ENCODE assay signal across 8 cellular contexts in the genomic region with DNA sequence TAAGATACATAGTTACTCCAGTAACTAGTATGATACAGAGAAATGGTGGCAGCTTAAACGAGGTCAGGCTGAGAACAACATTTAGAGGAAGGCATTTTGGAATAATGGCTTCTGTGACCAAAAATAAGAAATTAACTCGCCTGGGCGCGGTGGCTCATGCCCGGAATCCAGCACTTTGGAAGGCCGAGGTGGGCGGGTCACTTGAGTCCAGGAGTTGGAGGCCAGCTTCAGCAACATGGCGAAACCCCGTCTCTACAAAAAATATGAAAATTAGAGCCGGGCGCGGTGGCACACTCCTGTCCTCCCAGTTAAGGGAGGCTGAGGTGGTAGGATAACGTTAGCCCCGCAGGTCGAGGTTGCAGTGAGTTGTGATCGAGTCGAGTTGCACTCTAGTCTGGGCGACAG. TPM values are rescaled to one million over a fixed set of nuclear protein-coding genes. Genes with fewer than 3 reads are reported as not detected.
DNase-seq lines count a peak whose midpoint lies in the region; ATAC-seq, FAIRE-seq and TF ChIP-seq lines count a peak whose summit lies in the region.

No MANE protein-coding gene starts in this region.

- no TSS peak for BruUV-seq in Calu3 (replicated peaks; lab: Mats Ljungman, UMichigan)

- WGBS in H1 (ENCODE audit: extremely low coverage in 1 of 2, insufficient coverage in 1 of 2, insufficient read length in 1 of 2, insufficient replicate concordance in 2 of 2, low coverage in 1 of 2, low lambda C conversion rate in 2 of 2, missing lambda C conversion rate in 1 of 2), 2 experiments: 87% methylated on average over 18 of the region's 18 CpGs; no CpG with 5 or more reads in 1 of the 2 experiments

- peak overlapping the region; percentile 60; the same call in 1 of the 2 replicates for H2AK5ac ChIP-seq in H1 (ENCODE audit: low read depth, low read length)

- peaks cover 23% of the 10 kb centered on the region for H3K36me3 Mint-ChIP-seq in Calu3 (ENCODE audit: insufficient read depth, unreplicated experiment)

- no peak overlapping the region for H2BK15ac ChIP-seq in H1 (ENCODE audit: low read length)

- H4K8ac ChIP-seq in H1 (ENCODE audit: extremely low read depth, insufficient read depth, low read length): no peak overlapping the region

- ATAC-seq in HG02852 (IDR thresholded peaks at IDR 0.05; ENCODE audit: unreplicated experiment): no peak

- peak overlapping the region; percentile 28 for H3K4ac ChIP-seq in H1 (replicated peaks; ENCODE audit: insufficient read length, low read depth, low read length)

- H2AFZ ChIP-seq in OCI-LY3 (ENCODE audit: low read depth, low read length) (no peak overlapping the region), H1 (ENCODE audit: low read length) (no peak overlapping the region), parathyroid adenoma (no peak overlapping the region)

- H3K4me2 ChIP-seq in OCI-LY3 (ENCODE audit: low read length) (peak overlapping the region; percentile 93), H1 (ENCODE audit: insufficient read depth in 1 of 2, low read depth in 2 of 2, low read length in 2 of 2) (peak overlapping the region; percentile 76 to 77), parathyroid adenoma (ENCODE audit: low read length) (peak overlapping the region; percentile 74)

- no peak overlapping the region for H4K5ac ChIP-seq in H1 (ENCODE audit: insufficient read length, low read depth, low read length)

- H2BK12ac ChIP-seq in H1 (ENCODE audit: low read depth, low read length): no peak overlapping the region

- H3K36me3 ChIP-seq in OCI-LY3 (replicated peaks; ENCODE audit: low read depth, low read length) (no peaks in the 10 kb centered on the region), H1 (ENCODE audit: control insufficient read depth in 2 of 4, insufficient read depth in 4 of 4, low read length in 3 of 4) (no peaks in the 10 kb centered on the region), parathyroid adenoma (ENCODE audit: control insufficient read depth, insufficient read depth, low read length) (no peaks in the 10 kb centered on the region)

- H3K9me3 Mint-ChIP-seq in Calu3 (ENCODE audit: low read depth, unreplicated experiment): no peaks in the 10 kb centered on the region

- peaks cover 5% of the 10 kb centered on the region for H3K23me2 ChIP-seq in H1 (ENCODE audit: low read depth, low read length)

- intact Hi-C loops in Calu3 (cut with micrococcal nuclease; ENCODE audit: unreplicated experiment): no loop called here

- H3K79me1 ChIP-seq in H1 (ENCODE audit: low read depth, low read length): peaks cover 17% of the 10 kb centered on the region

- H3K14ac ChIP-seq in H1 (ENCODE audit: insufficient read length): no peak overlapping the region

- TF ChIP-seq RAD21 in H1 (IDR thresholded peaks at IDR 0.05 in 1 of 2, conservative IDR thresholded peaks at IDR 0.05 in 1 of 2; ENCODE audit: low read depth in 2 of 2, low read length in 2 of 2): no peak

- no peak overlapping the region for H2BK20ac ChIP-seq in H1 (ENCODE audit: low read length)

- H3K27ac Mint-ChIP-seq in Calu3 (ENCODE audit: unreplicated experiment): no peak overlapping the region

- no peak for FAIRE-seq in H1 (lab: Jason Lieb, UNC)

- peaks cover 35% of the 10 kb centered on the region for H3K4me1 Mint-ChIP-seq in Calu3 (ENCODE audit: low read depth, unreplicated experiment)

- H3K9me3 ChIP-seq in OCI-LY3 (ENCODE audit: insufficient read depth, low read length) (no peaks in the 10 kb centered on the region), H1 (ENCODE audit: insufficient read depth in 2 of 2, low read depth in 1 of 2, low read length in 1 of 2) (no peaks in the 10 kb centered on the region), parathyroid adenoma (ENCODE audit: control insufficient read depth, low read length) (no peaks in the 10 kb centered on the region)

- no peaks in the 10 kb centered on the region for H3K27me3 Mint-ChIP-seq in Calu3 (ENCODE audit: unreplicated experiment)

- POLR2A ChIA-PET in H1 (lab: Charles Lee; ENCODE audit: partially characterized antibody): interaction anchor here (2.2 kb wide), 1 partner anchor 8 kb away, joined by 13 read pairs; no protein-coding TSS in a partner anchor

- TF ChIP-seq POLR2A in H1 (IDR thresholded peaks at IDR 0.05; ENCODE audit: control extremely low read depth in 1 of 2, low read depth in 2 of 2, low read length in 2 of 2): no peak

- TF ChIP-seq CTCF in Calu3 (IDR thresholded peaks at IDR 0.05; ENCODE audit: unreplicated experiment) (no peak), OCI-LY3 (IDR thresholded peaks at IDR 0.05; ENCODE audit: low read depth, low read length) (no peak), H1 (IDR thresholded peaks at IDR 0.05; ENCODE audit: control extremely low read depth in 1 of 3, insufficient read depth in 1 of 3, low read depth in 1 of 3, low read length in 3 of 3) (no peak), parathyroid adenoma (IDR thresholded peaks at IDR 0.05) (no peak)

- TF ChIP-seq EP300 in H1 (IDR thresholded peaks at IDR 0.05; ENCODE audit: borderline replicate concordance in 1 of 2, low read depth in 2 of 2, low read length in 2 of 2): no peak

- no peak overlapping the region for H3K56ac ChIP-seq in H1 (replicated peaks; ENCODE audit: insufficient read length, low read depth, low read length)

- peak overlapping the region; percentile 84 for H3K4me3 Mint-ChIP-seq in Calu3 (ENCODE audit: low read depth, unreplicated experiment)

- H3K4me3 ChIP-seq in OCI-LY3 (ENCODE audit: low read length) (peak overlapping the region; percentile 89; the same call in 1 of the 2 replicates), H1 (ENCODE audit: extremely low read depth in 1 of 4, insufficient read depth in 2 of 4, low read depth in 3 of 4, low read length in 4 of 4) (peak overlapping the region in 3 of 4 experiments; percentile 81 to 96 (median 81); a peak in 4 of 8 replicates), parathyroid adenoma (ENCODE audit: low read depth, low read length) (no peak overlapping the region)

- CTCF ChIA-PET in Calu3 (lab: Charles Lee) (interaction anchor here (0.9 kb wide), 1 partner anchor 8 kb away, joined by 4 read pairs; no protein-coding TSS in a partner anchor), H1 (lab: Charles Lee; ENCODE audit: partially characterized antibody) (interaction anchor here (1.1 to 1.3 kb wide), 2 partner anchors 11 to 45 kb away, joined by 3 read pairs; no protein-coding TSS in a partner anchor)

- H3K23ac ChIP-seq in H1 (ENCODE audit: insufficient read length): no peak overlapping the region

- peaks cover 18% of the 10 kb centered on the region for H3K4me1 ChIP-seq in OCI-LY3 (ENCODE audit: low read length)
- H3K4me1 ChIP-seq in H1 (replicated peaks in 1 of 4; ENCODE audit: control insufficient read depth in 3 of 4, insufficient read depth in 4 of 4, low read length in 3 of 4): peaks cover 5 to 23% (median 14%) of the 10 kb centered on the region in 4 experiments; a peak in 6 of 7 replicates
- no peaks in the 10 kb centered on the region for H3K4me1 ChIP-seq in parathyroid adenoma

- no peak overlapping the region for H3K18ac ChIP-seq in H1 (ENCODE audit: extremely low read depth, low read length)

- no peak overlapping the region for H4K91ac ChIP-seq in H1 (replicated peaks; ENCODE audit: insufficient read length, low read length)

- DNase-seq in Calu3 (no peak), H1 (ENCODE audit: low read depth in 1 of 2, low spot score in 2 of 2) (no peak), NCI-H1092 treated with DMSO at 0.1 percent for 48 hours (lab: John Stamatoyannopoulos, UW) (no peak), NCI-H526 (lab: John Stamatoyannopoulos, UW) (no peak)
- DNase-seq in stimulated activated naive CD4-positive, alpha-beta T cell treated with Interleukin-2 at 50 U/mL for 16 hours (lab: John Stamatoyannopoulos, UW): no peak

- H3K9ac ChIP-seq in OCI-LY3 (ENCODE audit: low read length) (no peak overlapping the region), H1 (replicated peaks in 1 of 4; ENCODE audit: extremely low read depth in 1 of 4, low read depth in 3 of 4, low read length in 3 of 4) (peak overlapping the region in 1 of 4 experiments; percentile 43; a peak in 1 of 7 replicates), parathyroid adenoma (no peak overlapping the region)

- H4K20me1 ChIP-seq in OCI-LY3 (ENCODE audit: insufficient read depth, low read length) (peaks cover 11% of the 10 kb centered on the region; the same call in 1 of the 2 replicates), H1 (replicated peaks in 1 of 2; ENCODE audit: control insufficient read depth in 1 of 2, insufficient read depth in 2 of 2, low read length in 2 of 2) (peaks cover 9 to 15% of the 10 kb centered on the region in 2 experiments)

- H3K79me2 ChIP-seq in OCI-LY3 (ENCODE audit: low read length) (peaks cover 59% of the 10 kb centered on the region), H1 (ENCODE audit: control insufficient read depth in 1 of 2, insufficient read depth in 2 of 2, low read length in 2 of 2) (peaks cover 41 to 58% of the 10 kb centered on the region in 2 experiments), parathyroid adenoma (peaks cover 20% of the 10 kb centered on the region)

- H3K27me3 ChIP-seq in OCI-LY3 (ENCODE audit: low read depth, low read length): no peaks in the 10 kb centered on the region
- H3K27me3 ChIP-seq in H1 (replicated peaks in 1 of 4; ENCODE audit: control insufficient read depth in 3 of 4, extremely low read depth in 1 of 4, insufficient read depth in 3 of 4, low read length in 3 of 4): no peaks in the 10 kb centered on the region
- H3K27me3 ChIP-seq in parathyroid adenoma (ENCODE audit: control insufficient read depth, insufficient read depth, low read length): no peaks in the 10 kb centered on the region

- H3K27ac ChIP-seq in OCI-LY3 (ENCODE audit: low read length) (no peak overlapping the region), H1 (ENCODE audit: low read depth, low read length) (no peak overlapping the region), parathyroid adenoma (peak overlapping the region; percentile 24)

- no peak overlapping the region for H2BK120ac ChIP-seq in H1 (replicated peaks; ENCODE audit: low read depth, low read length)

- no peak overlapping the region for H2BK5ac ChIP-seq in H1 (ENCODE audit: low read depth, low read length)

TF ChIP-seq in H1, 55 proteins besides CTCF, POLR2A, EP300 and RAD21:
- TF ChIP-seq CHD2 (IDR thresholded peaks at IDR 0.05; ENCODE audit: low read length) (no peak), POLR2AphosphoS5 (IDR thresholded peaks at IDR 0.05; ENCODE audit: low read depth, low read length) (no peak), SIX5 (IDR thresholded peaks at IDR 0.05; ENCODE audit: low read depth, low read length) (no peak), POU5F1 (IDR thresholded peaks at IDR 0.05; ENCODE audit: low read depth, low read length) (no peak)

RNA-seq across cellular contexts. Expression of a gene that starts 1.8 kb away (rescaled TPM):
- total RNA-seq in Calu3 (2022): 109 and 127 TPM in 2 replicates
- total RNA-seq in H1 (2021; fragmentation: NEBNext Ultra II Directional; extraction: Animal tissue kit (Norgen Biotek cat#: 25700)): 74.1 and 80.7 TPM in 2 replicates
- 20.6 and 27.3 TPM in 2 replicates for polyA plus RNA-seq in H1 (2011; rRNA removed)
- polyA plus RNA-seq in H1 (2011; cell fraction: cytosol; rRNA removed): 22.1 TPM
- polyA plus RNA-seq in H1 (2011; cell fraction: nucleus; rRNA removed): 71.3 TPM
- 56.9 to 65.8 TPM (median 64.4 TPM) in 4 replicates for polyA plus RNA-seq in H1 (2012, experiment 1 of 2)
- 9.5 TPM for polyA plus RNA-seq in H1 (2012, experiment 2 of 2)
- polyA plus RNA-seq in H1 (2013, experiment 1 of 2): 66.8 TPM
- 53.5 TPM for polyA plus RNA-seq in H1 (2013, experiment 2 of 2)
- polyA minus RNA-seq in H1 (2011; rRNA and poly(A)+ RNA removed): 94.0 and 116 TPM in 2 replicates
- polyA minus RNA-seq in H1 (2011; cell fraction: cytosol; rRNA and poly(A)+ RNA removed): 79.9 TPM
- polyA minus RNA-seq in H1 (2011; cell fraction: nucleus; rRNA and poly(A)+ RNA removed): 135 TPM
